In genomic region chr20:47150403-47151152, GRCh38 we compare ENCODE assay signal across 8 cellular contexts.
DNase-seq lines count a peak whose midpoint lies in the region; ATAC-seq and TF ChIP-seq lines count a peak whose summit lies in the region.

No MANE protein-coding gene starts in this region.

- intact Hi-C loops in dorsolateral prefrontal cortex (cut with DNase I) = no loop called here

- no peak overlapping the region for H3K27ac ChIP-seq in dorsolateral prefrontal cortex
- H3K27ac ChIP-seq in lung (ENCODE audit: low read depth in 1 of 2, low read length in 1 of 2) = no peak overlapping the region

- peaks cover 0 to 2% of the 10 kb centered on the region in 2 donors for H3K9me3 ChIP-seq in lung (ENCODE audit: control insufficient read depth in 2 of 2, insufficient read depth in 1 of 2, low read length in 1 of 2)

- no peaks in the 10 kb centered on the region for H3K36me3 ChIP-seq in lung (ENCODE audit: control insufficient read depth in 2 of 2, insufficient read depth in 2 of 2, low read length in 2 of 2)

- H3K4me3 ChIP-seq in dorsolateral prefrontal cortex (no peak overlapping the region), lung (no peak overlapping the region)

- peak; percentile 37 for DNase-seq in NCI-H345 (lab: John Stamatoyannopoulos, UW)
- DNase-seq in NCI-H345 treated with DMSO at 0.1 percent for 48 hours (lab: John Stamatoyannopoulos, UW; ENCODE audit: unreplicated experiment) = no peak
- peak; percentile 26 for DNase-seq in LoVo (ENCODE audit: low spot score)
- peak; percentile 63 to 68 for DNase-seq in SHP77 (lab: John Stamatoyannopoulos, UW)
- DNase-seq in dorsolateral prefrontal cortex = peak in 2 of 10 donors; percentile 27 to 38
- peak; percentile 62 for DNase-seq in lung (ENCODE audit: low spot score)
- DNase-seq in ureter (ENCODE audit: low spot score) = peak; percentile 47
- no peak for DNase-seq in activated CD4-positive, CD25-positive, alpha-beta regulatory T cell treated with anti-CD3 and anti-CD28 coated beads, Interleukin-2, amount 50 U/mL, for 72 hours

- TF ChIP-seq CTCF in dorsolateral prefrontal cortex (IDR thresholded peaks at IDR 0.05 in 54 of 56, conservative IDR thresholded peaks at IDR 0.05 in 2 of 56; ENCODE audit: low read depth in 1 of 56, partially characterized antibody in 56 of 56) (peak in 46 of 56 donors; percentile 18 to 61 (median 36)), lung (IDR thresholded peaks at IDR 0.05; ENCODE audit: control extremely low read depth, extremely low read depth) (peak; percentile 38)

- H3K4me1 ChIP-seq in lung (ENCODE audit: control insufficient read depth in 2 of 2, insufficient read depth in 2 of 2, low read length in 2 of 2) = no peaks in the 10 kb centered on the region

- WGBS in lung, 2 donors = 61 to 65% methylated on average over 11 of the region's 11 CpGs

- H3K27me3 ChIP-seq in dorsolateral prefrontal cortex = peaks cover 0 to 5% (median 0%) of the 10 kb centered on the region in 45 donors
- H3K27me3 ChIP-seq in lung (ENCODE audit: control insufficient read depth, insufficient read depth) = no peaks in the 10 kb centered on the region

- peak; percentile 80 for ATAC-seq in lung (ENCODE audit: insufficient read depth, low FRiP score)

Comparison
In these comparisons a context has a peak if more than half of its experiments do, and no peak if none do; other contexts are left out.
1. DNase-seq: peak in NCI-H345 (single experiment), LoVo (single experiment), SHP77 (2 of 2), lung (single experiment) and ureter (single experiment); none in NCI-H345 treated with DMSO at 0.1 percent for 48 hours (single experiment) and activated CD4-positive, CD25-positive, alpha-beta regulatory T cell treated with anti-CD3 and anti-CD28 coated beads, Interleukin-2, amount 50 U/mL, for 72 hours (single experiment).